Comparison of ENCODE assay signal across 8 cellular contexts in the genomic region with DNA sequence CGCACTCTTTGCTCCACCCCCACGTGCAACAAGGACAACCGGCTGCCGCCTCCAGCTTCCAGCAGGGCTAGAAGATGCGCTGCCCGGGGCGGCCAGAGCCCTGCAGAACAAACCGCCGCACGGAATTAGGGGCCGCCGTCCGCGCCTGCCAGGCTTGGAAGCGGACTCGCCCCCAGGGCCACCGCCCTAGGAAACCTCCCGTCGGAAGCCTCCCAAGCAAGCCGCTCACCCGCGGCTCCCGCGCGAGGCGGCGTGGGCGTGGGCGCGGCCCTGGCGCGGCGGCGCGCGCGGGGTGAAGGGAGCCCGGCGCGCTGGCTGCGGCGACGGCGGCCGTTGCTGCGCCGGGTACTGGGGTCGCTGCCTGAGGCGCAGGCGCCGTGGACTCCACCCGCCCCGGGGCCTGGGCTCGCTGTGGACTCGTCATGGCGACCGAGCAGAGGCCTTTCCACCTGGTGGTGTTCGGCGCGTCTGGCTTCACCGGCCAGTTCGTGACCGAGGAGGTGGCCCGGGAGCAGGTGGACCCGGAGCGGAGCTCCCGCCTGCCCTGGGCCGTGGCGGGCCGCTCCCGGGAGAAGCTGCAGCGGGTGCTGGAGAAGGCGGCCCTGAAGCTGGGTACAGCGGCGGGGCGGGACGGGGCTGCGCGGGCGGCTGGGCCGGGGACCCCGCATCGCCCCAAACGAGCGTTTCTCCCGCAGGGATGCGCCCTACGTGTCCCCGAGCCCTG. TPM values are rescaled to one million over a fixed set of nuclear protein-coding genes. Genes with fewer than 3 reads are reported as not detected.
DNase-seq lines count a peak whose midpoint lies in the region; ATAC-seq and TF ChIP-seq lines count a peak whose summit lies in the region.

A gene with protein sequence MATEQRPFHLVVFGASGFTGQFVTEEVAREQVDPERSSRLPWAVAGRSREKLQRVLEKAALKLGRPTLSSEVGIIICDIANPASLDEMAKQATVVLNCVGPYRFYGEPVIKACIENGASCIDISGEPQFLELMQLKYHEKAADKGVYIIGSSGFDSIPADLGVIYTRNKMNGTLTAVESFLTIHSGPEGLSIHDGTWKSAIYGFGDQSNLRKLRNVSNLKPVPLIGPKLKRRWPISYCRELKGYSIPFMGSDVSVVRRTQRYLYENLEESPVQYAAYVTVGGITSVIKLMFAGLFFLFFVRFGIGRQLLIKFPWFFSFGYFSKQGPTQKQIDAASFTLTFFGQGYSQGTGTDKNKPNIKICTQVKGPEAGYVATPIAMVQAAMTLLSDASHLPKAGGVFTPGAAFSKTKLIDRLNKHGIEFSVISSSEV (plus strand): TSS at position 409 of the 724 bp plus-strand sequence. CDS start 14 bp downstream, at position 423.

- H3K4me3 Mint-ChIP-seq in progenitor cell of endocrine pancreas (ENCODE audit: low read depth) = peak within 1 kb of the TSS; percentile 93

- intact Hi-C loops in heart right ventricle (cut with DNase I) = no loop called here

- 0 to 1% methylated on average over 79 to 89 of the region's 89 CpGs for WGBS in heart right ventricle, 2 donors

- H3K9me3 ChIP-seq in adipocyte (ENCODE audit: control insufficient read depth, low read length) (no peaks in the 10 kb centered on the region), heart right ventricle (peaks cover 0 to 21% (median 0%) of the 10 kb centered on the region in 11 donors)

- no peaks in the 10 kb centered on the region for H3K27me3 Mint-ChIP-seq in progenitor cell of endocrine pancreas

- peaks cover 20% of the 10 kb centered on the region for H3K36me3 ChIP-seq in adipocyte (ENCODE audit: control insufficient read depth, insufficient read depth, low read length, severe bottlenecking)
- H3K36me3 ChIP-seq in heart right ventricle = peaks cover 0 to 27% (median 19%) of the 10 kb centered on the region in 9 donors

- H3K9me3 Mint-ChIP-seq in progenitor cell of endocrine pancreas (ENCODE audit: low read depth) = peaks cover 27% of the 10 kb centered on the region

- DNase-seq in GM12865 (ENCODE audit: low read depth) (peak; percentile 83), NCI-H1092 (lab: John Stamatoyannopoulos, UW) (peak; percentile 79), T follicular helper cell (ENCODE audit: low read depth) (peak; percentile 12), adipocyte (ENCODE audit: low read depth) (peak; percentile 91), heart right ventricle (peak; percentile 70 to 75), progenitor cell of endocrine pancreas (ENCODE audit: low spot score, unreplicated experiment) (peak; percentile 76), ureter (ENCODE audit: low spot score) (peak; percentile 76)

- H3K27ac Mint-ChIP-seq in progenitor cell of endocrine pancreas = peak within 1 kb of the TSS; percentile 96

- H3K27me3 ChIP-seq in adipocyte (replicated peaks; ENCODE audit: control insufficient read depth, insufficient read depth, low read length) (no peaks in the 10 kb centered on the region), heart right ventricle (no peaks in the 10 kb centered on the region)

- TF ChIP-seq CTCF in GM12865 (IDR thresholded peaks at IDR 0.05; ENCODE audit: insufficient read depth, low read depth, low read length, missing control alignments) (no peak), heart right ventricle (IDR thresholded peaks at IDR 0.05) (peak in 1 of 9 donors; percentile 2), progenitor cell of endocrine pancreas (IDR thresholded peaks at IDR 0.05; ENCODE audit: unreplicated experiment) (no peak)

- peak within 1 kb of the TSS; percentile 14 to 95 (median 89) for H3K27ac ChIP-seq in heart right ventricle

- H3K4me1 ChIP-seq in adipocyte (ENCODE audit: control insufficient read depth, insufficient read depth, low read length) = peaks cover 22% of the 10 kb centered on the region
- H3K4me1 ChIP-seq in heart right ventricle = peaks cover 0 to 38% (median 10%) of the 10 kb centered on the region in 9 donors

- peaks cover 13% of the 10 kb centered on the region for H3K4me1 Mint-ChIP-seq in progenitor cell of endocrine pancreas (ENCODE audit: low read depth)

- H3K4me3 ChIP-seq in GM12865 (ENCODE audit: low read depth, low read length) (peak within 1 kb of the TSS; percentile 65), adipocyte (ENCODE audit: low read length) (peak within 1 kb of the TSS; percentile 88), heart right ventricle (peak within 1 kb of the TSS; percentile 73 to 98 (median 90))

- peaks cover 24% of the 10 kb centered on the region for H3K36me3 Mint-ChIP-seq in progenitor cell of endocrine pancreas (ENCODE audit: insufficient read depth)

- peak within 1 kb of the TSS; percentile 90 for H3K9ac ChIP-seq in adipocyte (ENCODE audit: low read length)

- ATAC-seq in HG02610 (IDR thresholded peaks at IDR 0.05; ENCODE audit: unreplicated experiment) (peak; percentile 97), heart right ventricle (peak; percentile 91 to 97 (median 95))

RNA-seq across cellular contexts. Expression of the gene that starts here (rescaled TPM):
- 10 to 100 TPM; 27.4 to 37.5 (median 31.5) TPM for total RNA-seq in heart right ventricle
- polyA plus RNA-seq in heart right ventricle = 10 to 100 TPM in 1 of 2 donors, 1 to 10 TPM in 1; 9.9 to 22.7 TPM
- 41.3 and 43.3 TPM in 2 replicates for total RNA-seq in progenitor cell of endocrine pancreas
- 108 TPM for total RNA-seq in ureter

Comparison
In these comparisons a context has a peak if more than half of its experiments do, and no peak if none do; other contexts are left out.
1. Peak in every context shown above with its lines: DNase-seq, ATAC-seq, H3K4me3 ChIP-seq and H3K27ac ChIP-seq.
2. DNase-seq: peak in every context shown above with its lines; median percentile 91 in adipocyte; 83 in GM12865; 79 in NCI-H1092; 76 in progenitor cell of endocrine pancreas; 76 in ureter; 72 in heart right ventricle; 12 in T follicular helper cell.